Comparison of ENCODE assay signal across 1 cellular context in the genomic region with DNA sequence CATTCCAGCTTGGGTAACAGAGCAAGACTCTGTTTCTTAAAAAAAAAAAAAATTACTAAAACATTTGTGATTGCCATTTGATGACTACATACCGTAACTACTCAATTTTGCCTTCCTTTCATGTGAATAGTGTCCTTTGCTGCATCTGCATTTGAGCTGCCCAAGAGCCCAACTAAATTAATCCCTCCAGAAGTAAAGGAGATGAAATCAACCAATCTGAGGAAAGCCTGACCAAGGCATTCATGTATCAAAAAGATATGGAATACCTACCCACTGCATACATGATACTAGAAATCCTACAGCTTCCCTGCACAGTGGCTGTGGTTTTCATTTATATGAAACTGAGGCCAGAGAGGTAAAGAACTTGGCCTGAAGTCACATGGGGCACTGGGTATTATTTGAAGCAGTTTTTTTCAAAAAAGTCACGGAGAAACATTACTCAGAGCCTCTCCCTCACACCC.
A peak's percentile ranks its signal among the peaks of the same experiment; 100 is the strongest.
TF ChIP-seq lines count a peak whose summit lies in the region.

No MANE protein-coding gene starts in this region.

TF ChIP-seq in A549, 52 proteins besides CTCF, POLR2A, EP300 and RAD21 (continued from another document):
- TF ChIP-seq HOXB5 (CRISPR knock-in tag; IDR thresholded peaks at IDR 0.05) = peak; percentile 43
- peak; percentile 74; the same call in 1 of the 2 replicates for TF ChIP-seq HOXB13 (CRISPR knock-in tag; IDR thresholded peaks at IDR 0.05; ENCODE audit: low read depth)
- TF ChIP-seq, protein P1, sequence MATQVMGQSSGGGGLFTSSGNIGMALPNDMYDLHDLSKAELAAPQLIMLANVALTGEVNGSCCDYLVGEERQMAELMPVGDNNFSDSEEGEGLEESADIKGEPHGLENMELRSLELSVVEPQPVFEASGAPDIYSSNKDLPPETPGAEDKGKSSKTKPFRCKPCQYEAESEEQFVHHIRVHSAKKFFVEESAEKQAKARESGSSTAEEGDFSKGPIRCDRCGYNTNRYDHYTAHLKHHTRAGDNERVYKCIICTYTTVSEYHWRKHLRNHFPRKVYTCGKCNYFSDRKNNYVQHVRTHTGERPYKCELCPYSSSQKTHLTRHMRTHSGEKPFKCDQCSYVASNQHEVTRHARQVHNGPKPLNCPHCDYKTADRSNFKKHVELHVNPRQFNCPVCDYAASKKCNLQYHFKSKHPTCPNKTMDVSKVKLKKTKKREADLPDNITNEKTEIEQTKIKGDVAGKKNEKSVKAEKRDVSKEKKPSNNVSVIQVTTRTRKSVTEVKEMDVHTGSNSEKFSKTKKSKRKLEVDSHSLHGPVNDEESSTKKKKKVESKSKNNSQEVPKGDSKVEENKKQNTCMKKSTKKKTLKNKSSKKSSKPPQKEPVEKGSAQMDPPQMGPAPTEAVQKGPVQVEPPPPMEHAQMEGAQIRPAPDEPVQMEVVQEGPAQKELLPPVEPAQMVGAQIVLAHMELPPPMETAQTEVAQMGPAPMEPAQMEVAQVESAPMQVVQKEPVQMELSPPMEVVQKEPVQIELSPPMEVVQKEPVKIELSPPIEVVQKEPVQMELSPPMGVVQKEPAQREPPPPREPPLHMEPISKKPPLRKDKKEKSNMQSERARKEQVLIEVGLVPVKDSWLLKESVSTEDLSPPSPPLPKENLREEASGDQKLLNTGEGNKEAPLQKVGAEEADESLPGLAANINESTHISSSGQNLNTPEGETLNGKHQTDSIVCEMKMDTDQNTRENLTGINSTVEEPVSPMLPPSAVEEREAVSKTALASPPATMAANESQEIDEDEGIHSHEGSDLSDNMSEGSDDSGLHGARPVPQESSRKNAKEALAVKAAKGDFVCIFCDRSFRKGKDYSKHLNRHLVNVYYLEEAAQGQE (IDR thresholded peaks at IDR 0.05) = no peak
- TF ChIP-seq NFE2L2 (conservative IDR thresholded peaks at IDR 0.05; ENCODE audit: low read length) = no peak
- 0 out of 2 replicates have a peak, but pooled peaks have one; percentile 57 for TF ChIP-seq FOSB (CRISPR knock-in tag; IDR thresholded peaks at IDR 0.05)
- TF ChIP-seq JUN (IDR thresholded peaks at IDR 0.05) = no peak
- no peak for TF ChIP-seq ZC3H11A (IDR thresholded peaks at IDR 0.05)
- TF ChIP-seq MYC (IDR thresholded peaks at IDR 0.05; ENCODE audit: borderline replicate concordance, low read length) = no peak
- TF ChIP-seq EHF (CRISPR knock-in tag; IDR thresholded peaks at IDR 0.05) = peak; percentile 68
- TF ChIP-seq CEBPB (IDR thresholded peaks at IDR 0.05) = no peak
- TF ChIP-seq, protein P2, sequence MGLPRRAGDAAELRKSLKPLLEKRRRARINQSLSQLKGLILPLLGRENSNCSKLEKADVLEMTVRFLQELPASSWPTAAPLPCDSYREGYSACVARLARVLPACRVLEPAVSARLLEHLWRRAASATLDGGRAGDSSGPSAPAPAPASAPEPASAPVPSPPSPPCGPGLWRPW (IDR thresholded peaks at IDR 0.05) = no peak
- TF ChIP-seq, protein P3, sequence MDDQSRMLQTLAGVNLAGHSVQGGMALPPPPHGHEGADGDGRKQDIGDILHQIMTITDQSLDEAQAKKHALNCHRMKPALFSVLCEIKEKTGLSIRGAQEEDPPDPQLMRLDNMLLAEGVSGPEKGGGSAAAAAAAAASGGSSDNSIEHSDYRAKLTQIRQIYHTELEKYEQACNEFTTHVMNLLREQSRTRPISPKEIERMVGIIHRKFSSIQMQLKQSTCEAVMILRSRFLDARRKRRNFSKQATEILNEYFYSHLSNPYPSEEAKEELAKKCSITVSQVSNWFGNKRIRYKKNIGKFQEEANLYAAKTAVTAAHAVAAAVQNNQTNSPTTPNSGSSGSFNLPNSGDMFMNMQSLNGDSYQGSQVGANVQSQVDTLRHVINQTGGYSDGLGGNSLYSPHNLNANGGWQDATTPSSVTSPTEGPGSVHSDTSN (IDR thresholded peaks at IDR 0.05) = no peak
- no peak for TF ChIP-seq ESRRA (IDR thresholded peaks at IDR 0.05; ENCODE audit: borderline replicate concordance, low read length)
- TF ChIP-seq, protein P4, sequence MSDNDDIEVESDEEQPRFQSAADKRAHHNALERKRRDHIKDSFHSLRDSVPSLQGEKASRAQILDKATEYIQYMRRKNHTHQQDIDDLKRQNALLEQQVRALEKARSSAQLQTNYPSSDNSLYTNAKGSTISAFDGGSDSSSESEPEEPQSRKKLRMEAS (IDR thresholded peaks at IDR 0.05) = peak; percentile 53; the same call in 1 of the 2 replicates
- peak; percentile 25; the same call in 1 of the 2 replicates for TF ChIP-seq ZNF302 (CRISPR knock-in tag; IDR thresholded peaks at IDR 0.05)
- TF ChIP-seq HOXA7 (CRISPR knock-in tag; IDR thresholded peaks at IDR 0.05) = no peak; the same call in 1 of the 2 replicates
- no peak for TF ChIP-seq EHMT2 (IDR thresholded peaks at IDR 0.05; ENCODE audit: low read depth)
- TF ChIP-seq, protein P5, sequence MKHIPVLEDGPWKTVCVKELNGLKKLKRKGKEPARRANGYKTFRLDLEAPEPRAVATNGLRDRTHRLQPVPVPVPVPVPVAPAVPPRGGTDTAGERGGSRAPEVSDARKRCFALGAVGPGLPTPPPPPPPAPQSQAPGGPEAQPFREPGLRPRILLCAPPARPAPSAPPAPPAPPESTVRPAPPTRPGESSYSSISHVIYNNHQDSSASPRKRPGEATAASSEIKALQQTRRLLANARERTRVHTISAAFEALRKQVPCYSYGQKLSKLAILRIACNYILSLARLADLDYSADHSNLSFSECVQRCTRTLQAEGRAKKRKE (CRISPR knock-in tag; IDR thresholded peaks at IDR 0.05; ENCODE audit: low read depth) = peak; percentile 85; the same call in 1 of the 2 replicates
- no peak for TF ChIP-seq PHF8 (IDR thresholded peaks at IDR 0.05; ENCODE audit: borderline replicate concordance, low read depth)
TF ChIP-seq in A549: peak in this region for 9.
